1 cellular context compared by ENCODE assay signal in genomic region chr6:38079107-38079506, GRCh38.
TF ChIP-seq lines count a peak whose summit lies in the region.

No MANE protein-coding gene starts in this region.

TF ChIP-seq in A549, 52 proteins besides CTCF, POLR2A, EP300 and RAD21 (continued from another document):
- TF ChIP-seq EHMT2 (IDR thresholded peaks at IDR 0.05; ENCODE audit: low read depth) (no peak), FOSB (CRISPR knock-in tag; IDR thresholded peaks at IDR 0.05) (no peak), ZNF302 (CRISPR knock-in tag; IDR thresholded peaks at IDR 0.05) (no peak)
